30 cellular contexts compared by ENCODE assay signal in the genomic region with DNA sequence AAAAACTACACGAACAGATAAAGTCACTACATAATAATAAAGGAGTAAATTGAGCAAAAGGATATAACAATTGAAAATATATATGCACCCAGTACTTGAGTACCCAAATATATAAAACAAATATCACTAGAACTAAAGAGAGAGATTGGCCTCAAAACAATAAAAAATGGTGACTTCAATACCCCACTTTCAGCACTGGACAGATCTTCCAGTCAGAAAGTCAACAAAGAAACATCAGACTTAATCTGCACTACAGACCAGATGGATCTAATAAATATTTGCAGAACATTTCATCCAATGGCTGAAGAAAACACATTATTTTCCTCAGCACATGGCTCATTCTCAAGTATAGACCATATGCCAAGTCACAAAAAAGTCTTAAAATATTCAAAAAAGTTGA.
DNase-seq lines count a peak whose midpoint lies in the region; ATAC-seq, FAIRE-seq and TF ChIP-seq lines count a peak whose summit lies in the region.
"Had no signal": no experiment of that assay in that cellular context is flagged by ENCODE, and none has a peak within 500 bp of the region (broad histone marks: within the 10 kb centered on the region; RNA-seq: fewer than 3 reads in every experiment).

No MANE protein-coding gene starts in this region.

- no peak for TF ChIP-seq POLR2A in A549 (IDR thresholded peaks at IDR 0.05; ENCODE audit: low read length)

- no peaks in the 10 kb centered on the region for H3K36me3 ChIP-seq in Caco-2 (ENCODE audit: control insufficient read depth, insufficient read depth, low read length)
- H3K36me3 ChIP-seq: BE2C; BLaER1; BLaER1 treated with 17β-estradiol and CSF1 and Interleukin-3, amounts not matched to agents 10 nM and 100 nM had no signal

- H3K27ac ChIP-seq in A549 (no peak overlapping the region), dorsolateral prefrontal cortex (no peak overlapping the region)
- H3K27ac ChIP-seq: 22Rv1; BLaER1; BLaER1 treated with 17β-estradiol and CSF1 and Interleukin-3, amounts not matched to agents 10 nM and 100 nM; C4-2B had no signal

- peaks cover 36% of the 10 kb centered on the region for H3K9me3 Mint-ChIP-seq in Caco-2 (ENCODE audit: unreplicated experiment)
- H3K9me3 Mint-ChIP-seq: CD4-positive, alpha-beta T cell had no signal

- H3K27me3 ChIP-seq in dorsolateral prefrontal cortex: peaks cover 0 to 26% (median 0%) of the 10 kb centered on the region in 45 donors
- no peaks in the 10 kb centered on the region for H3K27me3 ChIP-seq in Caco-2 (replicated peaks; ENCODE audit: control insufficient read depth, insufficient read depth, low read length)
- H3K27me3 ChIP-seq: BE2C had no signal

- DNase-seq in A549 (ENCODE audit: low read depth in 1 of 2, low spot score in 1 of 2) (no peak), dorsolateral prefrontal cortex (no peak), Caco-2 (no peak)
- DNase-seq: 8988T; ACHN; AML-193; BE2C; C1 segment of cervical spinal cord; Calu3; CD4-positive, alpha-beta memory T cell; CD4-positive, alpha-beta T cell; CD4-positive, CD25-positive, alpha-beta regulatory T cell; CD8-positive, alpha-beta memory T cell; CD8-positive, alpha-beta T cell; COR-L47; DMS 273 treated with DMSO at 0.1 percent for 48 hours; DMS153; DMS53; DMS79; DMS79 treated with DMSO at 0.1 percent for 48 hours; DND-41; EL had no signal

- no peaks in the 10 kb centered on the region for H3K9me3 ChIP-seq in A549
- no peaks in the 10 kb centered on the region for H3K9me3 ChIP-seq in Caco-2
- H3K9me3 ChIP-seq: BE2C had no signal

- intact Hi-C loops in dorsolateral prefrontal cortex (cut with DNase I): no loop called here
- intact Hi-C loops in Caco-2 (cut with micrococcal nuclease; ENCODE audit: unreplicated experiment): no loop called here

- no peak for TF ChIP-seq RAD21 in A549 (conservative IDR thresholded peaks at IDR 0.05 in 1 of 2, IDR thresholded peaks at IDR 0.05 in 1 of 2)
- no peak for TF ChIP-seq RAD21 in Ishikawa (IDR thresholded peaks at IDR 0.05; ENCODE audit: low read depth)

- TF ChIP-seq CTCF in A549 (IDR thresholded peaks at IDR 0.05) (no peak), dorsolateral prefrontal cortex (IDR thresholded peaks at IDR 0.05 in 54 of 56, conservative IDR thresholded peaks at IDR 0.05 in 2 of 56; ENCODE audit: low read depth in 1 of 56, partially characterized antibody in 56 of 56) (no peak), Caco-2 (IDR thresholded peaks at IDR 0.05; ENCODE audit: insufficient read depth in 1 of 2, low read depth in 1 of 2, low read length in 1 of 2, severe bottlenecking in 1 of 2, unreplicated experiment in 1 of 2) (no peak)

- H3K4me1 ChIP-seq in A549 (no peaks in the 10 kb centered on the region), Caco-2 (no peaks in the 10 kb centered on the region)
- H3K4me1 ChIP-seq: BE2C; BLaER1; BLaER1 treated with 17β-estradiol and CSF1 and Interleukin-3, amounts not matched to agents 10 nM and 100 nM had no signal

- no TSS peak for BruUV-seq in Caco-2 (replicated peaks; lab: Mats Ljungman, UMichigan)

- H3K4me3 Mint-ChIP-seq in Caco-2 (ENCODE audit: unreplicated experiment): no peak overlapping the region
- H3K4me3 Mint-ChIP-seq: B cell; CD14-positive monocyte; CD4-positive, alpha-beta T cell; CD4-positive, CD25-positive, alpha-beta regulatory T cell; CD8-positive, alpha-beta memory T cell; CD8-positive, alpha-beta T cell had no signal

- ATAC-seq in A549: no peak
- ATAC-seq: CD8-positive, alpha-beta T cell had no signal

- H3K4me3 ChIP-seq in A549 (no peak overlapping the region), dorsolateral prefrontal cortex (no peak overlapping the region), Caco-2 (ENCODE audit: low read depth, low read length) (no peak overlapping the region)
- H3K4me3 ChIP-seq: BLaER1; BLaER1 treated with 17β-estradiol and CSF1 and Interleukin-3, amounts not matched to agents 10 nM and 100 nM had no signal

- POLR2A ChIA-PET in A549 (lab: Yijun Ruan, JAX): no interaction called here
- POLR2A ChIA-PET in Caco-2 (lab: Charles Lee): no interaction called here

- H3K4me2 ChIP-seq in A549: no peak overlapping the region
- H3K4me2 ChIP-seq: BLaER1; BLaER1 treated with 17β-estradiol and CSF1 and Interleukin-3, amounts not matched to agents 10 nM and 100 nM had no signal

- FAIRE-seq in A549 (lab: Jason Lieb, UNC): no peak
- FAIRE-seq: D721Med had no signal

- WGBS in A549 (ENCODE audit: missing lambda C conversion rate): 0% methylated on average over 1 of the region's 1 CpG

- CTCF ChIA-PET in A549 (lab: Yijun Ruan, JAX): no interaction called here
- CTCF ChIA-PET in Caco-2 (lab: Charles Lee): no interaction called here

- no peak overlapping the region for H3K27ac Mint-ChIP-seq in Caco-2 (ENCODE audit: unreplicated experiment)
- H3K27ac Mint-ChIP-seq: B cell; CD14-positive monocyte; CD4-positive, alpha-beta memory T cell; CD4-positive, alpha-beta T cell; CD4-positive, CD25-positive, alpha-beta regulatory T cell; CD8-positive, alpha-beta memory T cell; CD8-positive, alpha-beta T cell had no signal

- no peaks in the 10 kb centered on the region for H3K4me1 Mint-ChIP-seq in Caco-2 (ENCODE audit: low read depth, unreplicated experiment)
- H3K4me1 Mint-ChIP-seq: B cell; CD14-positive monocyte; CD4-positive, alpha-beta memory T cell; CD4-positive, CD25-positive, alpha-beta regulatory T cell; CD8-positive, alpha-beta memory T cell had no signal

- TF ChIP-seq EP300 in A549 (IDR thresholded peaks at IDR 0.05) (no peak), Ishikawa (IDR thresholded peaks at IDR 0.05; ENCODE audit: borderline replicate concordance) (no peak)

- H3K36me3 Mint-ChIP-seq in Caco-2 (ENCODE audit: insufficient read depth, unreplicated experiment): no peaks in the 10 kb centered on the region
- H3K36me3 Mint-ChIP-seq: CD14-positive monocyte; CD4-positive, alpha-beta memory T cell; CD4-positive, CD25-positive, alpha-beta regulatory T cell; CD8-positive, alpha-beta memory T cell; CD8-positive, alpha-beta T cell had no signal

- H3K27me3 Mint-ChIP-seq in Caco-2 (ENCODE audit: insufficient read depth, unreplicated experiment): no peaks in the 10 kb centered on the region
- H3K27me3 Mint-ChIP-seq: B cell; CD4-positive, alpha-beta memory T cell; CD4-positive, alpha-beta T cell; CD4-positive, CD25-positive, alpha-beta regulatory T cell; CD8-positive, alpha-beta memory T cell had no signal

TF ChIP-seq in A549, 52 proteins besides CTCF, POLR2A, EP300 and RAD21 (continues in another document):
- no peak for TF ChIP-seq NFE2L2 (conservative IDR thresholded peaks at IDR 0.05; ENCODE audit: low read length)
- no peak for TF ChIP-seq HOXA7 (CRISPR knock-in tag; IDR thresholded peaks at IDR 0.05)
- TF ChIP-seq, protein P1, sequence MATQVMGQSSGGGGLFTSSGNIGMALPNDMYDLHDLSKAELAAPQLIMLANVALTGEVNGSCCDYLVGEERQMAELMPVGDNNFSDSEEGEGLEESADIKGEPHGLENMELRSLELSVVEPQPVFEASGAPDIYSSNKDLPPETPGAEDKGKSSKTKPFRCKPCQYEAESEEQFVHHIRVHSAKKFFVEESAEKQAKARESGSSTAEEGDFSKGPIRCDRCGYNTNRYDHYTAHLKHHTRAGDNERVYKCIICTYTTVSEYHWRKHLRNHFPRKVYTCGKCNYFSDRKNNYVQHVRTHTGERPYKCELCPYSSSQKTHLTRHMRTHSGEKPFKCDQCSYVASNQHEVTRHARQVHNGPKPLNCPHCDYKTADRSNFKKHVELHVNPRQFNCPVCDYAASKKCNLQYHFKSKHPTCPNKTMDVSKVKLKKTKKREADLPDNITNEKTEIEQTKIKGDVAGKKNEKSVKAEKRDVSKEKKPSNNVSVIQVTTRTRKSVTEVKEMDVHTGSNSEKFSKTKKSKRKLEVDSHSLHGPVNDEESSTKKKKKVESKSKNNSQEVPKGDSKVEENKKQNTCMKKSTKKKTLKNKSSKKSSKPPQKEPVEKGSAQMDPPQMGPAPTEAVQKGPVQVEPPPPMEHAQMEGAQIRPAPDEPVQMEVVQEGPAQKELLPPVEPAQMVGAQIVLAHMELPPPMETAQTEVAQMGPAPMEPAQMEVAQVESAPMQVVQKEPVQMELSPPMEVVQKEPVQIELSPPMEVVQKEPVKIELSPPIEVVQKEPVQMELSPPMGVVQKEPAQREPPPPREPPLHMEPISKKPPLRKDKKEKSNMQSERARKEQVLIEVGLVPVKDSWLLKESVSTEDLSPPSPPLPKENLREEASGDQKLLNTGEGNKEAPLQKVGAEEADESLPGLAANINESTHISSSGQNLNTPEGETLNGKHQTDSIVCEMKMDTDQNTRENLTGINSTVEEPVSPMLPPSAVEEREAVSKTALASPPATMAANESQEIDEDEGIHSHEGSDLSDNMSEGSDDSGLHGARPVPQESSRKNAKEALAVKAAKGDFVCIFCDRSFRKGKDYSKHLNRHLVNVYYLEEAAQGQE (IDR thresholded peaks at IDR 0.05): peak; percentile 29; the same call in 1 of the 2 replicates
- no peak for TF ChIP-seq ZNF302 (CRISPR knock-in tag; IDR thresholded peaks at IDR 0.05)

TF ChIP-seq in Ishikawa, 13 proteins besides CTCF, POLR2A, EP300 and RAD21 (continues in another document):
- TF ChIP-seq TEAD4 (IDR thresholded peaks at IDR 0.05) (no peak), TAF1 (IDR thresholded peaks at IDR 0.05; ENCODE audit: low read depth) (no peak), CREB1 (IDR thresholded peaks at IDR 0.05; ENCODE audit: low read depth) (no peak), TCF12 (IDR thresholded peaks at IDR 0.05; ENCODE audit: low read depth) (no peak)
- TF ChIP-seq, protein P1 (IDR thresholded peaks at IDR 0.05; ENCODE audit: low read depth): peak; percentile 66
